In genomic region chr11:31106963-31107576, GRCh38 we compare ENCODE assay signal across 8 cellular contexts.
DNase-seq lines count a peak whose midpoint lies in the region; ATAC-seq and TF ChIP-seq lines count a peak whose summit lies in the region.

No MANE protein-coding gene starts in this region.

- no peaks in the 10 kb centered on the region for H3K4me1 Mint-ChIP-seq in CD4-positive, alpha-beta T cell (ENCODE audit: low read depth)
- no peaks in the 10 kb centered on the region for H3K4me1 Mint-ChIP-seq in activated CD8-positive, alpha-beta T cell treated with anti-CD3 and anti-CD28 coated beads for 36 hours (ENCODE audit: low read depth)

- DNase-seq in CD4-positive, alpha-beta T cell = peak; percentile 1 to 40 (median 8)
- DNase-seq in NCI-H526 (lab: John Stamatoyannopoulos, UW) (peak; percentile 28 to 81), fibroblast of mammary gland (ENCODE audit: low read depth) (peak; percentile 23), neuronal stem cell (ENCODE audit: low spot score) (peak; percentile 78)
- DNase-seq in activated CD8-positive, alpha-beta T cell treated with anti-CD3 and anti-CD28 coated beads for 36 hours = peak; percentile 69

- H3K27ac Mint-ChIP-seq in CD4-positive, alpha-beta T cell = no peak overlapping the region
- H3K27ac Mint-ChIP-seq in activated CD8-positive, alpha-beta T cell treated with anti-CD3 and anti-CD28 coated beads for 36 hours = no peak overlapping the region

- H2AK5ac ChIP-seq in neuronal stem cell (ENCODE audit: low read depth, low read length) = no peak overlapping the region

- CTCF ChIA-PET in CD4-positive, alpha-beta T cell (lab: Charles Lee) = no interaction called here
- CTCF ChIA-PET in activated CD8-positive, alpha-beta T cell treated with anti-CD3 and anti-CD28 coated beads for 36 hours (lab: Charles Lee) = interaction anchor here (0.6 to 2.7 kb wide), 18 partner anchors 8 to 1069 kb away, joined by 3 to 16 read pairs (median 4); no protein-coding TSS in a partner anchor

- H3K36me3 ChIP-seq in neuronal stem cell (replicated peaks in 1 of 2; ENCODE audit: control insufficient read depth in 2 of 2, insufficient read depth in 2 of 2, low read length in 2 of 2) = no peaks in the 10 kb centered on the region

- no peak overlapping the region for H2BK12ac ChIP-seq in neuronal stem cell (ENCODE audit: low read length)

- H3K14ac ChIP-seq in neuronal stem cell (ENCODE audit: low read length) = no peak overlapping the region

- H3K18ac ChIP-seq in neuronal stem cell (ENCODE audit: low read length) = no peak overlapping the region

- no peaks in the 10 kb centered on the region for H3K36me3 Mint-ChIP-seq in CD4-positive, alpha-beta T cell (ENCODE audit: low read depth)
- H3K36me3 Mint-ChIP-seq in activated CD8-positive, alpha-beta T cell treated with anti-CD3 and anti-CD28 coated beads for 36 hours (ENCODE audit: low read depth) = no peaks in the 10 kb centered on the region

- POLR2A ChIA-PET in CD4-positive, alpha-beta T cell (lab: Charles Lee) = no interaction called here
- POLR2A ChIA-PET in activated CD8-positive, alpha-beta T cell treated with anti-CD3 and anti-CD28 coated beads for 36 hours (lab: Charles Lee) = no interaction called here

- ATAC-seq in CD4-positive, alpha-beta T cell (ENCODE audit: poor library complexity) = no peak
- ATAC-seq in GM19025 (IDR thresholded peaks at IDR 0.05; ENCODE audit: low read depth, unreplicated experiment) (peak; percentile 71), HG03439 (IDR thresholded peaks at IDR 0.05; ENCODE audit: unreplicated experiment) (peak; percentile 77), HG03108 (IDR thresholded peaks at IDR 0.05; ENCODE audit: unreplicated experiment) (no peak)
- ATAC-seq in activated CD8-positive, alpha-beta T cell treated with anti-CD3 and anti-CD28 coated beads for 36 hours = peak; percentile 27

- no peak overlapping the region for H4K91ac ChIP-seq in neuronal stem cell (ENCODE audit: low read depth, low read length, poor library complexity)

- no peak overlapping the region for H3K23ac ChIP-seq in neuronal stem cell (ENCODE audit: low read depth, low read length, poor library complexity)

- no peak overlapping the region for H2BK120ac ChIP-seq in neuronal stem cell (ENCODE audit: low read depth, low read length)

- no peaks in the 10 kb centered on the region for H3K27me3 ChIP-seq in CD4-positive, alpha-beta T cell (ENCODE audit: control insufficient read depth, insufficient read depth, low read length)
- H3K27me3 ChIP-seq in neuronal stem cell (ENCODE audit: control insufficient read depth in 3 of 3, insufficient read depth in 3 of 3, low read depth in 1 of 3, low read length in 3 of 3) = no peaks in the 10 kb centered on the region

- peaks cover 7 to 52% of the 10 kb centered on the region in 2 donors for H3K4me1 ChIP-seq in neuronal stem cell (ENCODE audit: control insufficient read depth in 2 of 2, insufficient read depth in 1 of 2, low read depth in 1 of 2, low read length in 2 of 2)

- peak overlapping the region; percentile 41 for H2AFZ ChIP-seq in neuronal stem cell (ENCODE audit: low read length)

- no peak overlapping the region for H3K4me2 ChIP-seq in neuronal stem cell (ENCODE audit: insufficient read depth, low read length, poor library complexity, severe bottlenecking)

- no peak overlapping the region for H3K27ac ChIP-seq in CD4-positive, alpha-beta T cell (ENCODE audit: low read depth, low read length)
- no peak overlapping the region for H3K27ac ChIP-seq in neuronal stem cell (replicated peaks; ENCODE audit: low read length)

- H2BK15ac ChIP-seq in neuronal stem cell (ENCODE audit: low read length) = no peak overlapping the region

- H3K4me3 ChIP-seq in fibroblast of mammary gland (ENCODE audit: control insufficient read depth, low read depth, low read length) (no peak overlapping the region), neuronal stem cell (ENCODE audit: low read length in 2 of 2) (no peak overlapping the region)

- H4K8ac ChIP-seq in neuronal stem cell (ENCODE audit: low read depth, low read length) = no peak overlapping the region

- H3K79me1 ChIP-seq in neuronal stem cell (ENCODE audit: low read depth, low read length) = no peaks in the 10 kb centered on the region

- no peak overlapping the region for H2BK5ac ChIP-seq in neuronal stem cell (ENCODE audit: low read length)

- H3K4me3 Mint-ChIP-seq in CD4-positive, alpha-beta T cell = no peak overlapping the region
- no peak overlapping the region for H3K4me3 Mint-ChIP-seq in activated CD8-positive, alpha-beta T cell treated with anti-CD3 and anti-CD28 coated beads for 36 hours

- no peaks in the 10 kb centered on the region for H3K9me3 Mint-ChIP-seq in CD4-positive, alpha-beta T cell
- H3K9me3 Mint-ChIP-seq in activated CD8-positive, alpha-beta T cell treated with anti-CD3 and anti-CD28 coated beads for 36 hours = no peaks in the 10 kb centered on the region

- TF ChIP-seq CTCF in CD4-positive, alpha-beta T cell (IDR thresholded peaks at IDR 0.05) = no peak
- no peak for TF ChIP-seq CTCF in activated CD8-positive, alpha-beta T cell treated with anti-CD3 and anti-CD28 coated beads for 36 hours (IDR thresholded peaks at IDR 0.05)
- TF ChIP-seq CTCF in fibroblast of mammary gland (conservative IDR thresholded peaks at IDR 0.05; ENCODE audit: control insufficient read depth, insufficient read depth, low read depth, low read length) = peak; percentile 48

- H3K9ac ChIP-seq in neuronal stem cell (ENCODE audit: low read depth, low read length, poor library complexity) = no peak overlapping the region

- H3K4ac ChIP-seq in neuronal stem cell (ENCODE audit: low read length) = no peak overlapping the region

- no CpG with 5 or more reads among the region's 5 CpGs for WGBS in neuronal stem cell (ENCODE audit: extremely low coverage in 2 of 2, insufficient read length in 2 of 2, insufficient replicate concordance in 1 of 2), 2 donors

- no peaks in the 10 kb centered on the region for H3K27me3 Mint-ChIP-seq in CD4-positive, alpha-beta T cell
- H3K27me3 Mint-ChIP-seq in activated CD8-positive, alpha-beta T cell treated with anti-CD3 and anti-CD28 coated beads for 36 hours = no peaks in the 10 kb centered on the region

- no peaks in the 10 kb centered on the region for H3K9me3 ChIP-seq in CD4-positive, alpha-beta T cell (ENCODE audit: control insufficient read depth, low read length)
- no peaks in the 10 kb centered on the region for H3K9me3 ChIP-seq in neuronal stem cell (replicated peaks in 1 of 2; ENCODE audit: control insufficient read depth in 2 of 2, insufficient read depth in 1 of 2, low read depth in 1 of 2, low read length in 2 of 2)

- intact Hi-C loops in CD4-positive, alpha-beta T cell (cut with DNase I, micrococcal nuclease) = loop anchor here (5.0 to 10.0 kb wide), 4 partner anchors 765 to 1190 kb away; no protein-coding TSS in a partner anchor
- intact Hi-C loops in activated CD8-positive, alpha-beta T cell treated with anti-CD3 and anti-CD28 coated beads for 36 hours (cut with micrococcal nuclease) = no loop called here

Comparison
In these comparisons a context has a peak if more than half of its experiments do, and no peak if none do; other contexts are left out.
1. ATAC-seq: peak in GM19025 (single experiment), HG03439 (single experiment) and activated CD8-positive, alpha-beta T cell treated with anti-CD3 and anti-CD28 coated beads for 36 hours (single experiment); none in CD4-positive, alpha-beta T cell (single experiment) and HG03108 (single experiment).
2. DNase-seq: peak in every context shown above with its lines; median percentile 78 in neuronal stem cell; 69 in activated CD8-positive, alpha-beta T cell treated with anti-CD3 and anti-CD28 coated beads for 36 hours; 54 in NCI-H526; 23 in fibroblast of mammary gland; 8 in CD4-positive, alpha-beta T cell.